15 cellular contexts compared by ENCODE assay signal in the genomic region with DNA sequence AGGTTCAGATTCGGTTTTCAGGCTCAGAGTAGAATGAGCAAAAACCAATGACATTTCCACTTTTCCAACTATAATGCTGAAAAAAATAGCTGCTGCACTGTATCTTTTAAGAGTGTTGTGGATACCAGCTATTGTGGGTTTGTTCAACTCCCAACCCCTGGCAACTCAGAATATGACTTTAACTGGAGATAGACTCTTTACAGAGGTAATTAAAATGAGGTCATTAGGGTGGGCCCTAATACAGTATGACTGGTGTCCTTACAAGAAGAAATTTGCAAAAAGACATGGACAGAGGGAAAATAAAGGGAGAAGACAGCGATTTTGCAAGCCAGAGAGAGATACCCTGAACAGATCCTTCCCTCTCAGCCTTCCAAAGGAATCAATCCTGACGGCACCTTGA.
"Had no signal": no experiment of that assay in that cellular context is flagged by ENCODE, and none has a peak within 500 bp of the region (broad histone marks: within the 10 kb centered on the region; RNA-seq: fewer than 3 reads in every experiment).

No MANE protein-coding gene starts in this region.

- DNase-seq: activated CD4-positive, alpha-beta T cell treated with anti-CD3 and anti-CD28 coated beads for 36 hours; activated naive CD4-positive, alpha-beta T cell treated with Interleukin-2 at 50 U/mL for 16 hours; adrenal gland; colonic mucosa; effector CD4-positive, alpha-beta T cell; immature natural killer cell; left cardiac atrium; lower lobe of right lung; naive thymus-derived CD8-positive, alpha-beta T cell; nucleus accumbens; stimulated activated CD4-positive, alpha-beta T cell treated with anti-CD3 and anti-CD28 coated beads, Interleukin-4, amount 100 ng/mL, for 4 hours; stomach; thyroid gland; uterus had no signal

- ATAC-seq: activated CD4-positive, alpha-beta T cell treated with anti-CD3 and anti-CD28 coated beads for 36 hours; left cardiac atrium; lower lobe of right lung; naive thymus-derived CD8-positive, alpha-beta T cell had no signal

- H3K4me1 ChIP-seq: adrenal gland, colonic mucosa, uterus had no signal

- H3K9me3 ChIP-seq: adrenal gland, colonic mucosa, lower lobe of right lung, stomach, thyroid gland, uterus had no signal

- H3K9me3 Mint-ChIP-seq: activated T-helper 1 cell treated with anti-CD3 and anti-CD28 coated beads, Interleukin-12 subunit alpha, Interleukin-12 subunit beta, Interleukin-2, Interleukin-4 antibody, amounts not matched to agents 30 ng/mL and 10 ng/mL and 1 ng/mL, durations not matched to agents 14 hours and 24 hours and 36 hours; immature natural killer cell; naive thymus-derived CD8-positive, alpha-beta T cell had no signal

- H3K4me3 Mint-ChIP-seq: activated CD4-positive, alpha-beta T cell treated with anti-CD3 and anti-CD28 coated beads for 36 hours; activated T-helper 1 cell treated with anti-CD3 and anti-CD28 coated beads, Interleukin-12 subunit alpha, Interleukin-12 subunit beta, Interleukin-2, Interleukin-4 antibody, amounts not matched to agents 30 ng/mL and 10 ng/mL and 1 ng/mL, durations not matched to agents 14 hours and 24 hours and 36 hours; immature natural killer cell; naive thymus-derived CD8-positive, alpha-beta T cell had no signal

- H3K27me3 Mint-ChIP-seq: activated CD4-positive, alpha-beta T cell treated with anti-CD3 and anti-CD28 coated beads for 36 hours; naive thymus-derived CD8-positive, alpha-beta T cell had no signal

- H3K4me3 ChIP-seq: adrenal gland, colonic mucosa, lower lobe of right lung, stomach, thyroid gland, uterus had no signal

- H3K27me3 ChIP-seq: adrenal gland, colonic mucosa, stomach, thyroid gland, uterus had no signal

- H3K27ac Mint-ChIP-seq: activated CD4-positive, alpha-beta T cell treated with anti-CD3 and anti-CD28 coated beads for 36 hours; activated T-helper 1 cell treated with anti-CD3 and anti-CD28 coated beads, Interleukin-12 subunit alpha, Interleukin-12 subunit beta, Interleukin-2, Interleukin-4 antibody, amounts not matched to agents 30 ng/mL and 10 ng/mL and 1 ng/mL, durations not matched to agents 14 hours and 24 hours and 36 hours; immature natural killer cell; naive thymus-derived CD8-positive, alpha-beta T cell had no signal

- H3K27ac ChIP-seq: adrenal gland, colonic mucosa, lower lobe of right lung, stomach, thyroid gland had no signal

- H3K36me3 ChIP-seq: adrenal gland, colonic mucosa, lower lobe of right lung, thyroid gland, uterus had no signal
